8 cellular contexts compared by ENCODE assay signal in genomic region chr13:113725329-113726105, GRCh38. TPM values are rescaled to one million over a fixed set of nuclear protein-coding genes. Genes with fewer than 3 reads are reported as not detected.
DNase-seq lines count a peak whose midpoint lies in the region; TF ChIP-seq lines count a peak whose summit lies in the region.
"Not testable (repeated sequence)": the region's sequence is repeated elsewhere in the genome, so short reads cannot be mapped to it uniquely, and the experiment has no call there.

No MANE protein-coding gene starts in this region.

- not testable (repeated sequence) for TF ChIP-seq CTCF in endodermal cell (conservative IDR thresholded peaks at IDR 0.05)

- H3K9me3 Mint-ChIP-seq in CD4-positive, alpha-beta memory T cell, result peaks cover 0 to 12% (median 0%) of the 10 kb centered on the region in 8 donors
- H3K9me3 Mint-ChIP-seq in activated naive CD8-positive, alpha-beta T cell treated with anti-CD3 and anti-CD28 coated beads for 36 hours; endodermal cell: not testable (repeated sequence)

- not testable (repeated sequence) for H3K27me3 ChIP-seq in CD4-positive, alpha-beta memory T cell (ENCODE audit: insufficient read depth, low read length); endodermal cell (ENCODE audit: control insufficient read depth, insufficient read depth, low read length, poor library complexity, severe bottlenecking); mucosa of rectum (ENCODE audit: control insufficient read depth in 2 of 2, insufficient read depth in 2 of 2, low read length in 2 of 2)

- H3K27ac Mint-ChIP-seq in CD4-positive, alpha-beta memory T cell, result peak overlapping the region in 6 of 7 donors; percentile 81 to 99 (median 93)
- peak overlapping the region; percentile 76 for H3K27ac Mint-ChIP-seq in activated naive CD8-positive, alpha-beta T cell treated with anti-CD3 and anti-CD28 coated beads for 36 hours
- not testable (repeated sequence) for H3K27ac Mint-ChIP-seq in endodermal cell

- peaks cover 0 to 15% (median 7%) of the 10 kb centered on the region in 4 donors for H3K4me1 Mint-ChIP-seq in CD4-positive, alpha-beta memory T cell
- H3K4me1 Mint-ChIP-seq in activated naive CD8-positive, alpha-beta T cell treated with anti-CD3 and anti-CD28 coated beads for 36 hours, result not testable (repeated sequence)
- H3K4me1 Mint-ChIP-seq in endodermal cell, result peaks cover 17% of the 10 kb centered on the region

- not testable (repeated sequence) for H3K9ac ChIP-seq in endodermal cell (ENCODE audit: extremely low read depth, low read length, poor library complexity, severe bottlenecking); mucosa of rectum (ENCODE audit: low read depth in 1 of 2, low read length in 2 of 2)

- CTCF ChIA-PET in CD4-positive, alpha-beta memory T cell (lab: Charles Lee; ENCODE audit: partially characterized antibody), result interaction anchor here (1.2 kb wide), 1 partner anchor 61 kb away, joined by 5 read pairs; no protein-coding TSS in a partner anchor

- not testable (repeated sequence) for H3K9me3 ChIP-seq in CD4-positive, alpha-beta memory T cell (ENCODE audit: control insufficient read depth in 1 of 2, low read length in 2 of 2); endodermal cell (ENCODE audit: control insufficient read depth, low read length); mucosa of rectum (ENCODE audit: control insufficient read depth in 2 of 2, low read length in 2 of 2)

- POLR2A ChIA-PET in CD4-positive, alpha-beta memory T cell (lab: Charles Lee; ENCODE audit: partially characterized antibody), result not testable (repeated sequence)

- H3K4me3 Mint-ChIP-seq in CD4-positive, alpha-beta memory T cell, result peak overlapping the region in 5 of 8 donors; percentile 77 to 90 (median 81)
- not testable (repeated sequence) for H3K4me3 Mint-ChIP-seq in activated naive CD8-positive, alpha-beta T cell treated with anti-CD3 and anti-CD28 coated beads for 36 hours
- peak overlapping the region; percentile 68 for H3K4me3 Mint-ChIP-seq in endodermal cell

- peaks cover 17% of the 10 kb centered on the region for H3K4me1 ChIP-seq in CD4-positive, alpha-beta memory T cell (ENCODE audit: insufficient read depth, low read length)
- H3K4me1 ChIP-seq in endodermal cell (ENCODE audit: control insufficient read depth, insufficient read depth, low read length), result peaks cover 12% of the 10 kb centered on the region
- not testable (repeated sequence) for H3K4me1 ChIP-seq in mucosa of rectum (ENCODE audit: control insufficient read depth in 2 of 2, insufficient read depth in 2 of 2, low read length in 2 of 2)

- WGBS in endodermal cell (ENCODE audit: insufficient coverage in 1 of 2, insufficient read length in 1 of 2), 2 experiments, result 0% methylated on average over 1 of the region's 75 CpGs; no CpG with 5 or more reads in 1 of the 2 experiments

- not testable (repeated sequence) for H3K4me3 ChIP-seq in CD4-positive, alpha-beta memory T cell (ENCODE audit: low read length in 2 of 2); endodermal cell (ENCODE audit: low read length); mucosa of rectum (ENCODE audit: low read length in 2 of 2)

- not testable (repeated sequence) for H3K27me3 Mint-ChIP-seq in CD4-positive, alpha-beta memory T cell; endodermal cell (ENCODE audit: insufficient read depth)
- H3K27me3 Mint-ChIP-seq in activated naive CD8-positive, alpha-beta T cell treated with anti-CD3 and anti-CD28 coated beads for 36 hours, result peaks cover 23% of the 10 kb centered on the region

- H3K36me3 Mint-ChIP-seq in CD4-positive, alpha-beta memory T cell; activated naive CD8-positive, alpha-beta T cell treated with anti-CD3 and anti-CD28 coated beads for 36 hours; endodermal cell (ENCODE audit: low read depth): not testable (repeated sequence)

- H3K36me3 ChIP-seq in CD4-positive, alpha-beta memory T cell (ENCODE audit: insufficient read depth, low read length); endodermal cell (ENCODE audit: control insufficient read depth, insufficient read depth, low read length); mucosa of rectum (ENCODE audit: control insufficient read depth in 2 of 2, insufficient read depth in 2 of 2, low read length in 2 of 2): not testable (repeated sequence)

- peak; percentile 43 to 81 (median 60) for DNase-seq in CD4-positive, alpha-beta memory T cell
- peak; percentile 62 for DNase-seq in T-helper 22 cell (ENCODE audit: low read depth)
- peak; percentile 73 for DNase-seq in activated CD8-positive, alpha-beta memory T cell treated with anti-CD3 and anti-CD28 coated beads, Interleukin-2, amount 50 U/mL, for 48 hours
- DNase-seq in activated naive CD8-positive, alpha-beta T cell treated with anti-CD3 and anti-CD28 coated beads for 36 hours, result peak; percentile 42
- not testable (repeated sequence) for DNase-seq in endodermal cell
- DNase-seq in stimulated activated CD4-positive, alpha-beta T cell treated with anti-CD3 and anti-CD28 coated beads, Interleukin-12 subunit alpha, Interleukin-12 subunit beta, amount 100 ng/mL, for 48 hours (ENCODE audit: low read depth in 2 of 3, low spot score in 1 of 3), result peak; percentile 51 to 69 (median 56)
- DNase-seq in stimulated activated CD8-positive, alpha-beta memory T cell treated with anti-CD3 and anti-CD28 coated beads, Interleukin-7, amount 100 ng/mL, for 4 hours (ENCODE audit: low read depth in 2 of 2), result peak; percentile 34 to 52

- intact Hi-C loops in CD4-positive, alpha-beta memory T cell (cut with micrococcal nuclease), result not testable (repeated sequence)

- H3K27ac ChIP-seq in CD4-positive, alpha-beta memory T cell (ENCODE audit: low read depth, low read length); endodermal cell (ENCODE audit: low read depth, low read length): not testable (repeated sequence)
- peak overlapping the region; percentile 76 to 84 for H3K27ac ChIP-seq in mucosa of rectum (ENCODE audit: low read depth in 2 of 2, low read length in 2 of 2)

RNA-seq across cellular contexts. Expression of gene TMEM255B, which starts 33.5 kb away (rescaled TPM):
- under 1 TPM; 0.90 to 1.00 TPM for total RNA-seq in CD4-positive, alpha-beta memory T cell
- under 1 TPM in 1 of 2 donors, not detected in 1; 0.07 TPM for polyA plus RNA-seq in CD4-positive, alpha-beta memory T cell
- total RNA-seq in activated naive CD8-positive, alpha-beta T cell treated with anti-CD3 and anti-CD28 coated beads for 36 hours, result 1 to 10 TPM; 1.1 to 1.2 TPM
- total RNA-seq in endodermal cell, result 1 to 10 TPM in 1 of 2 donors, under 1 TPM in 1; 0.55 to 2.1 TPM
- polyA plus RNA-seq in endodermal cell (2013, experiment 1 of 2), result 2.4 TPM
- 1.9 TPM for polyA plus RNA-seq in endodermal cell (2013, experiment 2 of 2)

RNA-seq across cellular contexts. Expression of gene GRK1, which starts 58.5 kb away (rescaled TPM):
- total RNA-seq in CD4-positive, alpha-beta memory T cell, result not detected
- polyA plus RNA-seq in CD4-positive, alpha-beta memory T cell, result not detected
- not detected for total RNA-seq in activated naive CD8-positive, alpha-beta T cell treated with anti-CD3 and anti-CD28 coated beads for 36 hours
- 1 to 10 TPM; 1.7 to 2.5 TPM for total RNA-seq in endodermal cell
- 0.25 TPM for polyA plus RNA-seq in endodermal cell (2013, experiment 1 of 2)
- 0.17 TPM for polyA plus RNA-seq in endodermal cell (2013, experiment 2 of 2)
